Comparison of ENCODE assay signal across 30 cellular contexts in the genomic region with DNA sequence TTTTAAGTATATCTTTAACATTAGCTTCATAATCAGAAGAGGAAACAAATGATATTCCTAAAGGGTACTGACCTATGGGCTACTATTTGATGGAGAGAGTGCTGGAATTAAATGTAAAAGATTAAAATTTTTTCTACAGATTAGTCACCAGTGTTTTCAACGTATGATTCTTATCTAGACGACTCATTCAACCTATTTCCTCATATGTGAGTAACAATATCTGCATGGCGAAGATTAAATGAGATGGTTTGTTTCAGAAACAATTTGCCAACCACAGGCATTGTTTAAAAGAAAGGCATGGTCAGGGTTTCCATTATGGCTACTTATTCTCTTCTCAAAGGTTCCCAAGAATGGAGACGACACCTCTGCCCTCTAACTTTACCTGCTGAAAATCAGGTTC. TPM values are rescaled to one million over a fixed set of nuclear protein-coding genes. Genes with fewer than 3 reads are reported as not detected.
DNase-seq lines count a peak whose midpoint lies in the region; ATAC-seq and TF ChIP-seq lines count a peak whose summit lies in the region.
"Had no signal": no experiment of that assay in that cellular context is flagged by ENCODE, and none has a peak within 500 bp of the region (broad histone marks: within the 10 kb centered on the region; RNA-seq: fewer than 3 reads in every experiment).

No MANE protein-coding gene starts in this region.

- peaks cover 0 to 2% (median 0%) of the 10 kb centered on the region in 7 donors for H3K9me3 Mint-ChIP-seq in CD14-positive monocyte
- H3K9me3 Mint-ChIP-seq: activated CD4-positive, alpha-beta memory T cell treated with anti-CD3 and anti-CD28 coated beads, Interleukin-2, amount 10 ng/mL, durations not matched to agents 7 days and 5 days; activated naive CD4-positive, alpha-beta T cell treated with anti-CD3 and anti-CD28 coated beads, Interleukin-2, amount 50 U/mL, for 24 hours; brain; CD4-positive, alpha-beta memory T cell; effector memory CD8-positive, alpha-beta T cell; neural progenitor cell; WTC11 had no signal

- no peak overlapping the region for H3K4me3 Mint-ChIP-seq in CD14-positive monocyte
- H3K4me3 Mint-ChIP-seq: activated CD4-positive, alpha-beta memory T cell treated with anti-CD3 and anti-CD28 coated beads, Interleukin-2, amount 10 ng/mL, durations not matched to agents 7 days and 5 days; activated naive CD4-positive, alpha-beta T cell treated with anti-CD3 and anti-CD28 coated beads, Interleukin-2, amount 50 U/mL, for 24 hours; brain; CD4-positive, alpha-beta memory T cell; effector memory CD8-positive, alpha-beta T cell; neural progenitor cell; T-helper 17 cell; WTC11 had no signal

- H3K79me2 ChIP-seq in GM23248 (ENCODE audit: insufficient read depth) = no peaks in the 10 kb centered on the region

- H2AFZ ChIP-seq in GM23248 = no peak overlapping the region
- H2AFZ ChIP-seq: neural progenitor cell had no signal

- H3K4me1 Mint-ChIP-seq in CD14-positive monocyte = peaks cover 59% of the 10 kb centered on the region
- H3K4me1 Mint-ChIP-seq: activated CD4-positive, alpha-beta memory T cell treated with anti-CD3 and anti-CD28 coated beads, Interleukin-2, amount 10 ng/mL, durations not matched to agents 7 days and 5 days; activated naive CD4-positive, alpha-beta T cell treated with anti-CD3 and anti-CD28 coated beads, Interleukin-2, amount 50 U/mL, for 24 hours; brain; CD4-positive, alpha-beta memory T cell; neural progenitor cell; T-helper 17 cell; WTC11 had no signal

- no peak overlapping the region for H3K4me2 ChIP-seq in GM23248 (ENCODE audit: unreplicated experiment)
- H3K4me2 ChIP-seq: neural progenitor cell had no signal

- no peak for DNase-seq in CD14-positive monocyte (ENCODE audit: low spot score)
- peak; percentile 43 for DNase-seq in GM23248
- DNase-seq in RPMI7951 (ENCODE audit: low read depth) = peak; percentile 2
- DNase-seq in fibroblast of pulmonary artery (ENCODE audit: low read depth) = peak; percentile 12
- DNase-seq in DMS114 treated with DMSO at 0.1 percent for 48 hours (lab: John Stamatoyannopoulos, UW; ENCODE audit: unreplicated experiment) = no peak
- DNase-seq in middle frontal gyrus (ENCODE audit: extremely low spot score, low spot score) = no peak
- DNase-seq in lower lobe of right lung = no peak
- DNase-seq: activated CD4-positive, alpha-beta memory T cell treated with anti-CD3 and anti-CD28 coated beads, Interleukin-2, amount 10 ng/mL, durations not matched to agents 7 days and 5 days; activated T-cell treated with anti-CD3 and anti-CD28 coated beads, Interleukin-2, amount 50 U/mL, for 48 hours; CD4-positive, alpha-beta memory T cell; DMS53; effector memory CD8-positive, alpha-beta T cell; Kasumi-1; left ventricle myocardium superior; mucosa of descending colon; NCI-H1436; NCI-H526; SJCRH30; stimulated activated naive CD4-positive, alpha-beta T cell treated with Interleukin-2 at 50 U/mL for 16 hours; T-helper 17 cell; tibial artery had no signal

- H4K20me1 ChIP-seq in GM23248 (ENCODE audit: insufficient read depth) = no peaks in the 10 kb centered on the region

- H3K36me3 ChIP-seq in GM23248 (ENCODE audit: low read depth) (no peaks in the 10 kb centered on the region), lower lobe of right lung (no peaks in the 10 kb centered on the region)
- H3K36me3 ChIP-seq: neural progenitor cell, SJCRH30, tibial artery had no signal

- intact Hi-C loops in CD14-positive monocyte (cut with micrococcal nuclease) = loop anchor here in 1 of 2 donors (5.0 kb wide), 1 partner anchor 74 kb away; no protein-coding TSS in a partner anchor
- intact Hi-C loops in lower lobe of right lung (cut with DNase I) = no loop called here

- H3K4me1 ChIP-seq in GM23248 (ENCODE audit: insufficient read depth) (no peaks in the 10 kb centered on the region), lower lobe of right lung (no peaks in the 10 kb centered on the region)
- H3K4me1 ChIP-seq: neural progenitor cell, SJCRH30, tibial artery had no signal

- H3F3A ChIP-seq in GM23248 (ENCODE audit: insufficient read depth) = no peaks in the 10 kb centered on the region

- ATAC-seq in GM19328 (IDR thresholded peaks at IDR 0.05; ENCODE audit: unreplicated experiment) = no peak
- no peak for ATAC-seq in lower lobe of right lung
- ATAC-seq: effector memory CD8-positive, alpha-beta T cell; left ventricle myocardium superior; mucosa of descending colon; T-helper 17 cell; WTC11 had no signal

- TF ChIP-seq CTCF in CD14-positive monocyte (IDR thresholded peaks at IDR 0.05) = no peak
- TF ChIP-seq CTCF in fibroblast of pulmonary artery (IDR thresholded peaks at IDR 0.05; ENCODE audit: low read length, missing control alignments) = no peak
- no peak for TF ChIP-seq CTCF in lower lobe of right lung (IDR thresholded peaks at IDR 0.05)

- H3K4me3 ChIP-seq in GM23248 (no peak overlapping the region), fibroblast of pulmonary artery (replicated peaks; ENCODE audit: low read depth, low read length) (no peak overlapping the region), lower lobe of right lung (no peak overlapping the region)
- H3K4me3 ChIP-seq: mucosa of descending colon, neural progenitor cell, SJCRH30, skin epidermis, tibial artery had no signal

- H3K27me3 Mint-ChIP-seq in CD14-positive monocyte (ENCODE audit: low read depth in 3 of 3) = no peaks in the 10 kb centered on the region
- H3K27me3 Mint-ChIP-seq: activated CD4-positive, alpha-beta memory T cell treated with anti-CD3 and anti-CD28 coated beads, Interleukin-2, amount 10 ng/mL, durations not matched to agents 7 days and 5 days; activated naive CD4-positive, alpha-beta T cell treated with anti-CD3 and anti-CD28 coated beads, Interleukin-2, amount 50 U/mL, for 24 hours had no signal

- peak overlapping the region; percentile 88 to 95 (median 95) for H3K27ac Mint-ChIP-seq in CD14-positive monocyte
- H3K27ac Mint-ChIP-seq: activated CD4-positive, alpha-beta memory T cell treated with anti-CD3 and anti-CD28 coated beads, Interleukin-2, amount 10 ng/mL, durations not matched to agents 7 days and 5 days; activated naive CD4-positive, alpha-beta T cell treated with anti-CD3 and anti-CD28 coated beads, Interleukin-2, amount 50 U/mL, for 24 hours; brain; CD4-positive, alpha-beta memory T cell; effector memory CD8-positive, alpha-beta T cell; neural progenitor cell; progenitor cell of endocrine pancreas; T-helper 17 cell; WTC11 had no signal

- in situ Hi-C loops in GM23248 (cut with MboI) = no loop called here

- H3K9me2 ChIP-seq in GM23248 (ENCODE audit: insufficient read depth) = no peaks in the 10 kb centered on the region

- H3K36me3 Mint-ChIP-seq in CD14-positive monocyte = peaks cover 0 to 4% of the 10 kb centered on the region in 2 donors
- H3K36me3 Mint-ChIP-seq: activated naive CD4-positive, alpha-beta T cell treated with anti-CD3 and anti-CD28 coated beads, Interleukin-2, amount 50 U/mL, for 24 hours; brain; CD4-positive, alpha-beta memory T cell; neural progenitor cell; WTC11 had no signal

- 15 to 17% methylated on average over 4 of the region's 4 CpGs for WGBS in GM23248 (ENCODE audit: low coverage in 1 of 2, low lambda C conversion rate in 2 of 2, missing lambda C conversion rate in 2 of 2), 2 experiments

- no peak overlapping the region for H3K9ac ChIP-seq in GM23248
- H3K9ac ChIP-seq: neural progenitor cell had no signal

- no peaks in the 10 kb centered on the region for H3K27me3 ChIP-seq in GM23248 (replicated peaks; ENCODE audit: insufficient read depth)
- H3K27me3 ChIP-seq in lower lobe of right lung (ENCODE audit: low read depth) = no peaks in the 10 kb centered on the region
- H3K27me3 ChIP-seq: neural progenitor cell, SJCRH30, tibial artery had no signal

- H3K9me3 ChIP-seq in GM23248 (ENCODE audit: low read depth) (no peaks in the 10 kb centered on the region), lower lobe of right lung (no peaks in the 10 kb centered on the region)
- H3K9me3 ChIP-seq: mucosa of descending colon, SJCRH30, tibial artery had no signal

- H3K27ac ChIP-seq in GM23248 = no peak overlapping the region
- no peak overlapping the region for H3K27ac ChIP-seq in lower lobe of right lung
- H3K27ac ChIP-seq: neural progenitor cell, SJCRH30, skin epidermis, tibial artery had no signal

RNA-seq across cellular contexts. Expression of a gene that starts 20.4 kb away (rescaled TPM):
- polyA plus RNA-seq in CD14-positive monocyte = not detected
- not detected in 2 replicates for total RNA-seq in GM23248 (2014; rRNA removed; shearing (Covaris generic))
- not detected in 2 replicates for polyA plus RNA-seq in GM23248 (2016; fragmentation: Nextera tagmentation; extraction: Ambion mirVana)
- total RNA-seq in RPMI7951 (2014; rRNA removed; shearing (Covaris generic)) = not detected in 2 replicates
- not detected for total RNA-seq in lower lobe of right lung
- total RNA-seq: activated CD4-positive, alpha-beta memory T cell treated with anti-CD3 and anti-CD28 coated beads, Interleukin-2, amount 10 ng/mL, durations not matched to agents 7 days and 5 days; CD4-positive, alpha-beta memory T cell; H4; left ventricle myocardium superior; mucosa of descending colon; OCI-LY7; progenitor cell of endocrine pancreas; SJCRH30; T-helper 17 cell; WTC11 had no signal
- polyA plus RNA-seq: CD4-positive, alpha-beta memory T cell had no signal

RNA-seq across cellular contexts. Expression of a gene that starts 42.2 kb away (rescaled TPM):
- polyA plus RNA-seq in CD14-positive monocyte (not detected), GM23248 (2016; fragmentation: Nextera tagmentation; extraction: Ambion mirVana) (not detected in 2 replicates)
- not detected in 2 replicates for total RNA-seq in GM23248 (2014; rRNA removed; shearing (Covaris generic))
- not detected in 2 replicates for total RNA-seq in RPMI7951 (2014; rRNA removed; shearing (Covaris generic))
- not detected for total RNA-seq in lower lobe of right lung
- total RNA-seq: activated CD4-positive, alpha-beta memory T cell treated with anti-CD3 and anti-CD28 coated beads, Interleukin-2, amount 10 ng/mL, durations not matched to agents 7 days and 5 days; CD4-positive, alpha-beta memory T cell; H4; left ventricle myocardium superior; mucosa of descending colon; OCI-LY7; progenitor cell of endocrine pancreas; SJCRH30; T-helper 17 cell; WTC11 had no signal
- polyA plus RNA-seq: CD4-positive, alpha-beta memory T cell had no signal

Comparison
In these comparisons a context has a peak if more than half of its experiments do, and no peak if none do; other contexts are left out.
1. DNase-seq: peak in GM23248 (single experiment), RPMI7951 (single experiment) and fibroblast of pulmonary artery (single experiment); none in CD14-positive monocyte (single experiment), DMS114 treated with DMSO at 0.1 percent for 48 hours (single experiment), middle frontal gyrus (single experiment) and lower lobe of right lung (single experiment).